1 cellular context compared by ENCODE assay signal in the genomic region with DNA sequence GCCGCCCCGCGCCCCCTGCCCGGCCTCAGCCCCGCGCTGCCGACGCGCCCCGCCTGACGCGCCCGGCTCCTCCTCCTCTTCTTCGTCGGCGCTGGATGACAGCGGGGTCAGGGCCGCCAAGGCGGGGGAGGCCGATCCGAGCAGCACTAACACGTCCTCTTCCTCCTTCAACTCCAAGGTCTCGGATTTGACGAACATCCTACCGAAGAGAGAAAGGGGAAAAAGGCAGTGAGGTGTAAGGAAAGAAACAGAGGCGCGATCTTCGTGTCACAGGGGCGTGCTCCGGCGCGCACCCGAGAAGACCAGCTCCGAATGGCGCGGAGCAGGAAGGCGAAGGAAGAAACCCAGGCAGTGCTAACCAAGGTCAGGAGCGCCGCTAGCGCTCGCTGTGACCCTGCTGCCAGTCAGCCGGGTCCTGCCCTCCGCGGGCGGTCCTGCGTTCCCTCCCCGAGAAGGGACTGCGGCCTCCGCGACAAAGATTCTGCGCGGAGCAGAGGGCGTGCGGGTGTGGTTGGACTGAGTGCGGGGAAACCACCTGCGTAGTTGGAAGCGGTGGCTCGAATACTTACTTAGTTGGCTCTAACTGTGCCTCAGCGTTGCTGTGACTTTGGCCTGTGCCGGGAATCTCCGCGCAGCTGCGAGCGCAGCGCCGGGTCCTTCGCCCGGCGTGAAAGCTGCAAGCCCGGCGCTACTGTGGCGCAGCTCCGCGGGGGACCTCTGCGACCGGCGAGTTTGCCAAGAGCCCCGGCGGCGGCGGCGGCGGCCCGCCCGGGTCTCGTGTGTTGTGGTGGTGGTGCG.
TF ChIP-seq lines count a peak whose summit lies in the region.

No MANE protein-coding gene starts in this region.

TF ChIP-seq in liver, 16 proteins besides CTCF, POLR2A, EP300 and RAD21 (continued from another document):
- TF ChIP-seq, protein P1, sequence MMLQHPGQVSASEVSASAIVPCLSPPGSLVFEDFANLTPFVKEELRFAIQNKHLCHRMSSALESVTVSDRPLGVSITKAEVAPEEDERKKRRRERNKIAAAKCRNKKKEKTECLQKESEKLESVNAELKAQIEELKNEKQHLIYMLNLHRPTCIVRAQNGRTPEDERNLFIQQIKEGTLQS (IDR thresholded peaks at IDR 0.05): no peak
- TF ChIP-seq YY1 (IDR thresholded peaks at IDR 0.05) (no peak), HNF4G (IDR thresholded peaks at IDR 0.05) (no peak), NR2F2 (IDR thresholded peaks at IDR 0.05) (no peak), FOXA2 (IDR thresholded peaks at IDR 0.05) (no peak), GABPA (IDR thresholded peaks at IDR 0.05 in 1 of 2, conservative IDR thresholded peaks at IDR 0.05 in 1 of 2) (no peak), JUND (IDR thresholded peaks at IDR 0.05) (no peak), HNF4A (conservative IDR thresholded peaks at IDR 0.05) (no peak), EGR1 (IDR thresholded peaks at IDR 0.05; ENCODE audit: low read depth in 2 of 2) (no peak), RXRA (IDR thresholded peaks at IDR 0.05) (no peak), SP1 (IDR thresholded peaks at IDR 0.05) (no peak)
- TF ChIP-seq, protein P2, sequence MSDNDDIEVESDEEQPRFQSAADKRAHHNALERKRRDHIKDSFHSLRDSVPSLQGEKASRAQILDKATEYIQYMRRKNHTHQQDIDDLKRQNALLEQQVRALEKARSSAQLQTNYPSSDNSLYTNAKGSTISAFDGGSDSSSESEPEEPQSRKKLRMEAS (IDR thresholded peaks at IDR 0.05): no peak
